In genomic region chr7:73520673-73521635, GRCh38 we compare ENCODE assay signal across 8 cellular contexts. TPM values are rescaled to one million over a fixed set of nuclear protein-coding genes. Genes with fewer than 3 reads are reported as not detected.
DNase-seq lines count a peak whose midpoint lies in the region; ATAC-seq and TF ChIP-seq lines count a peak whose summit lies in the region.

No MANE protein-coding gene starts in this region.

- peak overlapping the region; percentile 81 for H3K4me2 ChIP-seq in trophoblast cell (ENCODE audit: low read length)

- H3K79me1 ChIP-seq in trophoblast cell (ENCODE audit: low read length) = peaks cover 12% of the 10 kb centered on the region

- DNase-seq in EH (ENCODE audit: low read depth) = peak; percentile 42
- peak in 1 of 2 experiments; percentile 21 for DNase-seq in HL-60 (ENCODE audit: low read depth in 1 of 2, low spot score in 1 of 2)
- peak; percentile 41 for DNase-seq in fibroblast of pulmonary artery (ENCODE audit: low read depth)
- DNase-seq in trophoblast cell = peak; percentile 16 to 45
- DNase-seq in D341Med (ENCODE audit: low spot score) = no peak

- peak overlapping the region; percentile 94 for H2AFZ ChIP-seq in trophoblast cell (ENCODE audit: insufficient read depth, low read length, poor library complexity)

- H4K8ac ChIP-seq in trophoblast cell (ENCODE audit: low read depth, low read length) = peak overlapping the region; percentile 93

- no peak overlapping the region for H2BK12ac ChIP-seq in trophoblast cell (ENCODE audit: low read length)

- H3K9me3 ChIP-seq in trophoblast cell (ENCODE audit: insufficient read depth, low read depth, low read length) = no peaks in the 10 kb centered on the region

- peak overlapping the region; percentile 73 for H3K4me3 ChIP-seq in HL-60 (replicated peaks; ENCODE audit: insufficient read depth, low read length)
- H3K4me3 ChIP-seq in WI38 (ENCODE audit: low read depth, low read length) = peak overlapping the region; percentile 80
- peak overlapping the region; percentile 67 for H3K4me3 ChIP-seq in fibroblast of pulmonary artery (replicated peaks; ENCODE audit: low read depth, low read length)
- peak overlapping the region; percentile 100 for H3K4me3 ChIP-seq in trophoblast cell (ENCODE audit: low read depth, low read length)

- H4K91ac ChIP-seq in trophoblast cell (ENCODE audit: low read depth, low read length) = peak overlapping the region; percentile 94

- peak overlapping the region; percentile 88 for H2BK120ac ChIP-seq in trophoblast cell (ENCODE audit: insufficient read depth, low read length, poor library complexity)

- peak overlapping the region; percentile 97 for H3K9ac ChIP-seq in trophoblast cell (ENCODE audit: low read length)

- no peak overlapping the region for H3K23ac ChIP-seq in trophoblast cell (ENCODE audit: low read length)

- peaks cover 10 to 14% of the 10 kb centered on the region in 2 experiments for H3K36me3 ChIP-seq in trophoblast cell (ENCODE audit: control insufficient read depth in 1 of 2, insufficient read depth in 2 of 2, low read length in 2 of 2)

- peak overlapping the region; percentile 98 for H3K4ac ChIP-seq in trophoblast cell (ENCODE audit: low read depth, low read length)

- H3K79me2 ChIP-seq in trophoblast cell (ENCODE audit: control insufficient read depth, insufficient read depth, low read length, poor library complexity) = peaks cover 22% of the 10 kb centered on the region

- H3K27ac ChIP-seq in HL-60 (replicated peaks) (peak overlapping the region; percentile 98), trophoblast cell (ENCODE audit: low read depth, low read length) (peak overlapping the region; percentile 93)

- H3K14ac ChIP-seq in trophoblast cell (ENCODE audit: low read length) = peak overlapping the region; percentile 98

- peak overlapping the region; percentile 97 for H3K18ac ChIP-seq in trophoblast cell (ENCODE audit: low read length)

- peak overlapping the region; percentile 92 for H2AK5ac ChIP-seq in trophoblast cell (ENCODE audit: low read length)

- H3K4me1 ChIP-seq in trophoblast cell (ENCODE audit: control insufficient read depth in 1 of 2, insufficient read depth in 2 of 2, low read length in 2 of 2) = peaks cover 2 to 4% of the 10 kb centered on the region in 2 experiments

- no peaks in the 10 kb centered on the region for H3K27me3 ChIP-seq in HL-60 (ENCODE audit: insufficient read depth, poor library complexity, severe bottlenecking)
- H3K27me3 ChIP-seq in trophoblast cell (ENCODE audit: insufficient read depth, low read length) = no peaks in the 10 kb centered on the region

- no peak for ATAC-seq in GM21360 (IDR thresholded peaks at IDR 0.05; ENCODE audit: unreplicated experiment)
- no peak for ATAC-seq in HG03520 (IDR thresholded peaks at IDR 0.05; ENCODE audit: unreplicated experiment)

- TF ChIP-seq CTCF in HL-60 (IDR thresholded peaks at IDR 0.05; ENCODE audit: insufficient read depth, low read length) = no peak
- no peak for TF ChIP-seq CTCF in WI38 (IDR thresholded peaks at IDR 0.05; ENCODE audit: low read depth, low read length)
- TF ChIP-seq CTCF in fibroblast of pulmonary artery (IDR thresholded peaks at IDR 0.05; ENCODE audit: low read length, missing control alignments) = no peak

- WGBS in trophoblast cell (ENCODE audit: extremely low coverage, insufficient coverage, insufficient read length) = no CpG with 5 or more reads among the region's 36 CpGs

- H4K12ac ChIP-seq in trophoblast cell (ENCODE audit: low read depth, low read length) = peak overlapping the region; percentile 87

- H2BK5ac ChIP-seq in trophoblast cell (ENCODE audit: low read depth, low read length, poor library complexity) = peak overlapping the region; percentile 92

RNA-seq across cellular contexts. Expression of gene BAZ1B, which starts 1.1 kb away (rescaled TPM):
- 31.8 and 34.1 TPM in 2 replicates for polyA plus RNA-seq in trophoblast cell (2013)

RNA-seq across cellular contexts. Expression of gene BCL7B, which starts 36.5 kb away (rescaled TPM):
- 38.6 and 39.3 TPM in 2 replicates for polyA plus RNA-seq in trophoblast cell (2013)

RNA-seq across cellular contexts. Expression of gene TBL2, which starts 57.4 kb away (rescaled TPM):
- polyA plus RNA-seq in trophoblast cell (2013) = 27.4 and 30.1 TPM in 2 replicates
